ENCODE assay signal across 18 cellular contexts in the genomic region with DNA sequence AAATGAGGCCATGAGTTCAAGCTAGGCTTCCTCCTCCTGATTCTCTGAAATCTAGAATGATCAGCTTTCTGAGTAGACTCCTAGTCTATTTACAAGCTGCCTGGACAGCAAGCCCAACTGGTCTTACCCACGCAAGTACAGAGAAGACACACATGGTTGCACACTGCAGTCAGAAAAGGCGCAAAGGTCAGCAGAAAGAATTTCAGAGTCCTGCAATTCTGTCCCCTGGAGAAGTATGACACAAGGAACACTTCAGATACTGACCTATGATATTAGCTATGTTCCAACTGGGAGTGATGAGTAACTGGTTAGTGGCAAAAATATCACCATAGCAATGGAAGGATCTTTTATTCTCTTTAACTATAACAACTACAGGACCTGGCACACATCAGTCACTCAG.
"Had no signal": no experiment of that assay in that cellular context is flagged by ENCODE, and none has a peak within 500 bp of the region (broad histone marks: within the 10 kb centered on the region; RNA-seq: fewer than 3 reads in every experiment).

No MANE protein-coding gene starts in this region.

- H3K4me3 ChIP-seq: colonic mucosa, pancreas, testis, upper lobe of left lung had no signal

- H3K4me1 ChIP-seq: colonic mucosa, pancreas, testis, upper lobe of left lung had no signal

- H3K9me3 ChIP-seq: colonic mucosa, neutrophil, pancreas, testis, upper lobe of left lung had no signal

- H3K27ac ChIP-seq: colonic mucosa, neutrophil, pancreas, testis, upper lobe of left lung had no signal

- H3K27ac Mint-ChIP-seq: activated naive CD8-positive, alpha-beta T cell; activated T-cell treated with anti-CD3 and anti-CD28 coated beads, Interleukin-2, amount 50 U/mL, for 24 hours; activated T-helper 17 cell treated with anti-CD3 and anti-CD28 coated beads, Interleukin-2, amount 50 U/mL, for 72 hours; endodermal cell; natural killer cell treated with Interleukin-12 subunit alpha and Interleukin-12 subunit beta and Interleukin-15 and Interleukin-18, amount 100 ng/mL, for 72 hours had no signal

- H3K27me3 ChIP-seq: colonic mucosa, neutrophil, pancreas, testis, upper lobe of left lung had no signal

- ATAC-seq: activated T-helper 17 cell treated with anti-CD3 and anti-CD28 coated beads, Interleukin-2, amount 50 U/mL, for 72 hours; natural killer cell treated with Interleukin-12 subunit alpha and Interleukin-12 subunit beta and Interleukin-15 and Interleukin-18, amount 100 ng/mL, for 72 hours; pancreas; sciatic nerve had no signal

- FAIRE-seq: bronchial epithelial cell, pancreas had no signal

- H3K36me3 Mint-ChIP-seq: activated naive CD8-positive, alpha-beta T cell; natural killer cell treated with Interleukin-12 subunit alpha and Interleukin-12 subunit beta and Interleukin-15 and Interleukin-18, amount 100 ng/mL, for 72 hours had no signal

- H3K4me3 Mint-ChIP-seq: activated naive CD8-positive, alpha-beta T cell; activated T-cell treated with anti-CD3 and anti-CD28 coated beads, Interleukin-2, amount 50 U/mL, for 24 hours; activated T-helper 17 cell treated with anti-CD3 and anti-CD28 coated beads, Interleukin-2, amount 50 U/mL, for 72 hours; endodermal cell; natural killer cell treated with Interleukin-12 subunit alpha and Interleukin-12 subunit beta and Interleukin-15 and Interleukin-18, amount 100 ng/mL, for 72 hours had no signal

- H3K9me3 Mint-ChIP-seq: activated T-cell treated with anti-CD3 and anti-CD28 coated beads, Interleukin-2, amount 50 U/mL, for 24 hours; activated T-helper 17 cell treated with anti-CD3 and anti-CD28 coated beads, Interleukin-2, amount 50 U/mL, for 72 hours; endodermal cell; natural killer cell treated with Interleukin-12 subunit alpha and Interleukin-12 subunit beta and Interleukin-15 and Interleukin-18, amount 100 ng/mL, for 72 hours had no signal

- H3K36me3 ChIP-seq: colonic mucosa, neutrophil, pancreas, upper lobe of left lung had no signal

- DNase-seq: activated T-cell treated with anti-CD3 and anti-CD28 coated beads, Interleukin-2, amount 50 U/mL, for 24 hours; amygdala; colonic mucosa; endodermal cell; foreskin fibroblast; midbrain; pancreas; stimulated activated CD4-positive, alpha-beta T cell treated with anti-CD3 and anti-CD28 coated beads, Interleukin-4, amount 100 ng/mL, for 1 hour; stimulated activated naive CD4-positive, alpha-beta T cell; T-helper 1 cell; testis; upper lobe of left lung had no signal
